In genomic region chr2:224513991-224514390, GRCh38 we compare ENCODE assay signal across 20 cellular contexts.
"Had no signal": no experiment of that assay in that cellular context is flagged by ENCODE, and none has a peak within 500 bp of the region (broad histone marks: within the 10 kb centered on the region; RNA-seq: fewer than 3 reads in every experiment).

No MANE protein-coding gene starts in this region.

- H3K9me3 ChIP-seq: neutrophil, sigmoid colon, tibial artery had no signal

- H3K36me3 ChIP-seq: sigmoid colon, tibial artery had no signal

- H3K36me3 Mint-ChIP-seq: natural killer cell had no signal

- H3K4me3 Mint-ChIP-seq: natural killer cell had no signal

- H3K27me3 ChIP-seq: dorsolateral prefrontal cortex, neutrophil, sigmoid colon, tibial artery had no signal

- H3K27ac ChIP-seq: neutrophil, sigmoid colon, tibial artery had no signal

- ATAC-seq: natural killer cell had no signal

- H3K9me3 Mint-ChIP-seq: natural killer cell had no signal

- FAIRE-seq: urothelium cell line had no signal

- H3K4me3 ChIP-seq: dorsolateral prefrontal cortex, lung, sigmoid colon, tibial artery had no signal

- DNase-seq: activated CD4-positive, CD25-positive, alpha-beta regulatory T cell treated with anti-CD3 and anti-CD28 coated beads, Interleukin-2, amount 50 U/mL, for 72 hours; activated CD8-positive, alpha-beta memory T cell treated with anti-CD3 and anti-CD28 coated beads for 24 hours; activated CD8-positive, alpha-beta memory T cell treated with anti-CD3 and anti-CD28 coated beads, Interleukin-2, amount 50 U/mL, for 48 hours; activated effector memory CD4-positive, alpha-beta T cell treated with anti-CD3 and anti-CD28 coated beads, Interleukin-2, amount 50 U/mL, for 16 hours; activated naive CD4-positive, alpha-beta T cell treated with anti-CD3 and anti-CD28 coated beads, Interleukin-2, amount 50 U/mL, for 16 hours; activated T-cell treated with anti-CD3 and anti-CD28 coated beads, Interleukin-2, amount 50 U/mL, for 48 hours; dorsolateral prefrontal cortex; hypothalamus; islet precursor cell; natural killer cell; sigmoid colon; stimulated activated CD4-positive, alpha-beta T cell treated with anti-CD3 and anti-CD28 coated beads, Interleukin-12 subunit alpha, Interleukin-12 subunit beta, amount 100 ng/mL, for 4 hours; stimulated activated CD4-positive, alpha-beta T cell treated with anti-CD3 and anti-CD28 coated beads, Interleukin-2, amount 100 ng/mL, for 24 hours; stimulated activated naive CD4-positive, alpha-beta T cell treated with Interleukin-2 at 50 U/mL for 16 hours; substantia nigra; T1000; tibial artery had no signal
